In the genomic region with DNA sequence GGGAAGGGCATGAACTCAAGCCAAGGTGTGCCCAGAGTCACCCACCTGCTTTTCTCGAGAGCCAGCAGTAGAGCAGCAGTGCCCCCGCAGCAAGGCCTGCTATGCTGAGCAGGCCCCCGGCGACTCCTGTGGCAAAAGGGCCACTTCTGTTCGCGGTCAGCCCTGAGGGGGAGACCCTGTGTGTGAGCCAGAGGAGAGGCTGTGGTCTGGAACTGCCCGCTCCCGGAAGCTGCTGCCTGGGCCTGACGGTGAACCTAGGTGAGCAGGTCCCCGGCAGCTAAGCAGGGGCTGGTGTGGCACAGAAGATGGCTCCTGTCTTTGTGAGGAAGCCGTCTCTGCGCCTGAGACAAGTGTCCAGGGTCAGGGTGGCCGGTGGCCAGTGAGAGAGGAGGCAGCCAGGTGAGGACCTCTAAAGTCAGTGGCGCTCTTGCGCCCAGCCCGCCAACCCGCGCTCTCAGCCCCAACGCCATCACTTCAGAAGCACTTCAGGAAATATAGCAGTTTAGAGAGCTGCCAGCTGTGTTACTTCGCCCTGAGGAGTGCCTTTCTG, we compare ENCODE assay signal across 10 cellular contexts. TPM values are rescaled to one million over a fixed set of nuclear protein-coding genes. Genes with fewer than 3 reads are reported as not detected.
"Had no signal": no experiment of that assay in that cellular context is flagged by ENCODE, and none has a peak within 500 bp of the region (broad histone marks: within the 10 kb centered on the region; RNA-seq: fewer than 3 reads in every experiment).

No MANE protein-coding gene starts in this region.

- H3K9me3 ChIP-seq: HAP-1 had no signal

- FAIRE-seq: H54, HTR-8/SVneo, K562 had no signal

- H3K9me3 Mint-ChIP-seq: HFFc6 had no signal

- H3K36me3 ChIP-seq: HAP-1 had no signal

- DNase-seq: GOT3, HFFc6, IMR-90, KG1 had no signal

- H3K27ac Mint-ChIP-seq: HFFc6 had no signal

- H3K4me3 Mint-ChIP-seq: HFFc6 had no signal

- H3K4me1 ChIP-seq: HAP-1 had no signal

- H3K4me3 ChIP-seq: HAP-1, K562 had no signal

- ATAC-seq: HCT116, K562 had no signal

RNA-seq across cellular contexts. Expression of a gene that starts 31.9 kb away (rescaled TPM):
- total RNA-seq: HFFc6, HT-29, IMR-90, K562 had no signal
- polyA plus RNA-seq: IMR-90, K562 had no signal
